9 cellular contexts compared by ENCODE assay signal in genomic region chr14:20998674-20999366, GRCh38. TPM values are rescaled to one million over a fixed set of nuclear protein-coding genes. Genes with fewer than 3 reads are reported as not detected.
DNase-seq lines count a peak whose midpoint lies in the region; ATAC-seq and TF ChIP-seq lines count a peak whose summit lies in the region.
"Had no signal": no experiment of that assay in that cellular context is flagged by ENCODE, and none has a peak within 500 bp of the region (broad histone marks: within the 10 kb centered on the region; RNA-seq: fewer than 3 reads in every experiment).

SLC39A2 (plus strand) TSS chr14:20999293; CDS start chr14:20999447, 154 bp downstream.

- no peak within 1 kb of the TSS for H3K27ac ChIP-seq in RWPE1
- no peak within 1 kb of the TSS for H3K27ac ChIP-seq in heart left ventricle

- peaks cover 3% of the 10 kb centered on the region for H3K27me3 Mint-ChIP-seq in progenitor cell of endocrine pancreas
- H3K27me3 Mint-ChIP-seq: activated naive CD4-positive, alpha-beta T cell treated with anti-CD3 and anti-CD28 coated beads, Interleukin-2, amount 50 U/mL, for 24 hours had no signal

- WGBS in heart left ventricle, 4 donors: 52 to 63% (median 56%) methylated on average over 6 of the region's 6 CpGs

- peaks cover 0 to 14% (median 1%) of the 10 kb centered on the region in 12 donors for H3K4me1 ChIP-seq in heart left ventricle

- H3K4me1 Mint-ChIP-seq in progenitor cell of endocrine pancreas (ENCODE audit: low read depth): peaks cover 26% of the 10 kb centered on the region

- H3K4me3 ChIP-seq in heart left ventricle: no peak within 1 kb of the TSS

- peak; percentile 87 for DNase-seq in EH (ENCODE audit: low read depth)
- peak; percentile 42 for DNase-seq in RWPE1 (ENCODE audit: low spot score)
- peak in 3 of 5 donors; percentile 41 to 52 (median 50) for DNase-seq in heart left ventricle
- no peak for DNase-seq in progenitor cell of endocrine pancreas (ENCODE audit: low spot score, unreplicated experiment)
- DNase-seq in stimulated activated CD8-positive, alpha-beta memory T cell treated with anti-CD3 and anti-CD28 coated beads, Interleukin-4, amount 100 ng/mL, for 48 hours: no peak
- DNase-seq in GM19240 (ENCODE audit: insufficient read length, low spot score): no peak

- POLR2A ChIA-PET in RWPE1 (lab: Yijun Ruan, JAX; ENCODE audit: low non-redundant PET): interaction anchor here (0.5 kb wide), 1 partner anchor 22 kb away, joined by 3 read pairs; no protein-coding TSS in a partner anchor

- TF ChIP-seq CTCF in RWPE1 (conservative IDR thresholded peaks at IDR 0.05; ENCODE audit: low read depth): no peak
- no peak for TF ChIP-seq CTCF in heart left ventricle (IDR thresholded peaks at IDR 0.05)
- TF ChIP-seq CTCF in progenitor cell of endocrine pancreas (IDR thresholded peaks at IDR 0.05; ENCODE audit: unreplicated experiment): no peak

- CTCF ChIA-PET in RWPE1 (lab: Yijun Ruan, JAX): interaction anchor here (0.5 to 3.9 kb wide), 3 partner anchors 16 to 302 kb away, joined by 3 to 17 read pairs (median 4); no protein-coding TSS in a partner anchor

- H3K9me3 ChIP-seq in heart left ventricle: no peaks in the 10 kb centered on the region

- peak within 1 kb of the TSS; percentile 87 for H3K27ac Mint-ChIP-seq in progenitor cell of endocrine pancreas

- no peaks in the 10 kb centered on the region for H3K27me3 ChIP-seq in heart left ventricle

- TF ChIP-seq POLR2A in heart left ventricle (IDR thresholded peaks at IDR 0.05): no peak

- no peaks in the 10 kb centered on the region for H3K9me3 Mint-ChIP-seq in progenitor cell of endocrine pancreas (ENCODE audit: low read depth)
- H3K9me3 Mint-ChIP-seq: activated naive CD4-positive, alpha-beta T cell treated with anti-CD3 and anti-CD28 coated beads, Interleukin-2, amount 50 U/mL, for 24 hours had no signal

- H3K4me3 Mint-ChIP-seq in progenitor cell of endocrine pancreas (ENCODE audit: low read depth): peak within 1 kb of the TSS; percentile 4
- H3K4me3 Mint-ChIP-seq: activated naive CD4-positive, alpha-beta T cell treated with anti-CD3 and anti-CD28 coated beads, Interleukin-2, amount 50 U/mL, for 24 hours had no signal

- peaks cover 0 to 42% (median 35%) of the 10 kb centered on the region in 9 donors for H3K36me3 ChIP-seq in heart left ventricle

- H3K36me3 Mint-ChIP-seq in progenitor cell of endocrine pancreas (ENCODE audit: insufficient read depth): peaks cover 12% of the 10 kb centered on the region

- ATAC-seq in heart left ventricle: peak in 3 of 4 donors; percentile 60 to 79 (median 71)
- no peak for ATAC-seq in HG03432 (IDR thresholded peaks at IDR 0.05; ENCODE audit: unreplicated experiment)
- ATAC-seq in GM18519 (IDR thresholded peaks at IDR 0.05; ENCODE audit: low FRiP score, unreplicated experiment): no peak

- intact Hi-C loops in heart left ventricle (cut with DNase I): no loop called here

RNA-seq across cellular contexts. Expression of gene SLC39A2, which starts in this region (rescaled TPM):
- total RNA-seq in heart left ventricle: not detected
- polyA plus RNA-seq in heart left ventricle: not detected
- not detected in 2 replicates for total RNA-seq in progenitor cell of endocrine pancreas

Comparison
In these comparisons a context has a peak if more than half of its experiments do, and no peak if none do; other contexts are left out.
1. Peak in DNase-seq and ATAC-seq in heart left ventricle; RNA of the gene not detected or under 1 TPM.
2. DNase-seq: peak in EH (single experiment) and RWPE1 (single experiment); none in progenitor cell of endocrine pancreas (single experiment), stimulated activated CD8-positive, alpha-beta memory T cell treated with anti-CD3 and anti-CD28 coated beads, Interleukin-4, amount 100 ng/mL, for 48 hours (single experiment) and GM19240 (single experiment).